8 cellular contexts compared by ENCODE assay signal in the genomic region with DNA sequence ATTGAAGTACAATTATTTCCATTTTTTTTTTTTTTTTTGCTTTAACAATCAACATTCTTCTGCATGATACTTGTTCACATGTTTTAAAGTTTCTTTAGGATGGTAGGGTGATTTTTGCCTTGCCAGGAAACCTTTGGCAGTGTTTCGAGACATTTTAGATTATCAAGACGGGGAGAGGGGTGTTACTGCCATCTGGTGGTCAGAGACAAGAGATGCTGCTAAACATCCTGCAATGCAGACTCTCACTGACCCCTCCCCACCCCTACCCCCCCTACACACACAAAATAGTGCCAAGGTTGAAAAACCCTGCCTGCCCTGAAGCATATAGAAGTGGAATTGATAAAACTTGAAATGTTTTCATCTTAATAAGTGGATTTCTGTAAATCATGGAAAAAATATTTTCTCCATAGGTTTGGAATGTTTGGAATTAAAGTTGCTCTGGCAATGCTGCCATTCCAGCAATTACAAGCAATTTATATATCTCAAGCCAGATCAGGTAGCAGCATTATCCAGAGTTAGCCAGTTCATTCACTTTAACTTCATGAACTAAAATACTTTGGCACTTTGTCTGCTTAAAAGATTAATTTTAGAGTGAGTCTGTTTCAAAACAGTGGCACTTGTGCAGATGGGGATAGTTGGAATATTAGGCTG.
A peak's percentile ranks its signal among the peaks of the same experiment; 100 is the strongest.
DNase-seq lines count a peak whose midpoint lies in the region; ATAC-seq and TF ChIP-seq lines count a peak whose summit lies in the region.

No MANE protein-coding gene starts in this region.

- peak; percentile 90 for TF ChIP-seq CTCF in CD14-positive monocyte (IDR thresholded peaks at IDR 0.05)
- TF ChIP-seq CTCF in foreskin keratinocyte (conservative IDR thresholded peaks at IDR 0.05) = peak; percentile 72
- TF ChIP-seq CTCF in osteocyte (IDR thresholded peaks at IDR 0.05) = peak; percentile 91

- ATAC-seq in GM18868 (IDR thresholded peaks at IDR 0.05; ENCODE audit: unreplicated experiment) (peak; percentile 91), HG03442 (IDR thresholded peaks at IDR 0.05; ENCODE audit: unreplicated experiment) (peak; percentile 61), foreskin keratinocyte (peak; percentile 72)

- no peak overlapping the region for H3K27ac ChIP-seq in foreskin keratinocyte

- H3K4me1 Mint-ChIP-seq in CD14-positive monocyte = peaks cover 19% of the 10 kb centered on the region
- H3K4me1 Mint-ChIP-seq in osteocyte (ENCODE audit: unreplicated experiment) = peaks cover 3% of the 10 kb centered on the region

- H3K27me3 ChIP-seq in foreskin keratinocyte = no peaks in the 10 kb centered on the region

- H3K27me3 Mint-ChIP-seq in CD14-positive monocyte (ENCODE audit: low read depth in 3 of 3) = peaks cover 0 to 6% (median 0%) of the 10 kb centered on the region in 3 donors
- no peaks in the 10 kb centered on the region for H3K27me3 Mint-ChIP-seq in osteocyte (ENCODE audit: unreplicated experiment)

- H3K9me3 Mint-ChIP-seq in CD14-positive monocyte (peaks cover 0 to 4% (median 0%) of the 10 kb centered on the region in 7 donors), osteocyte (ENCODE audit: unreplicated experiment) (no peaks in the 10 kb centered on the region)

- intact Hi-C loops in CD14-positive monocyte (cut with micrococcal nuclease) = loop anchor here (2.0 to 5.0 kb wide), 2 partner anchors 72 to 75 kb away; no protein-coding TSS in a partner anchor

- no peaks in the 10 kb centered on the region for H3K4me1 ChIP-seq in foreskin keratinocyte

- DNase-seq in CD14-positive monocyte (ENCODE audit: low spot score) (peak; percentile 49), NCI-H82 (lab: John Stamatoyannopoulos, UW) (peak; percentile 82), foreskin keratinocyte (peak in 1 of 2 donors; percentile 24), osteocyte (ENCODE audit: extremely low spot score, unreplicated experiment) (no peak), 8988T (no peak)
- peak; percentile 33 to 36 for DNase-seq in activated T-cell treated with anti-CD3 and anti-CD28 coated beads, Interleukin-2, amount 50 U/mL, for 48 hours

- H3K36me3 Mint-ChIP-seq in CD14-positive monocyte = peaks cover 4 to 8% of the 10 kb centered on the region in 2 donors
- H3K36me3 Mint-ChIP-seq in osteocyte (ENCODE audit: unreplicated experiment) = peaks cover 2% of the 10 kb centered on the region

- H3K27ac Mint-ChIP-seq in CD14-positive monocyte = no peak overlapping the region
- no peak overlapping the region for H3K27ac Mint-ChIP-seq in osteocyte (ENCODE audit: unreplicated experiment)

- no peak overlapping the region for H3K4me3 Mint-ChIP-seq in CD14-positive monocyte
- H3K4me3 Mint-ChIP-seq in osteocyte (ENCODE audit: unreplicated experiment) = no peak overlapping the region

Comparison
In these comparisons a context has a peak if more than half of its experiments do, and no peak if none do; other contexts are left out.
1. DNase-seq: peak in CD14-positive monocyte (single experiment), NCI-H82 (single experiment) and activated T-cell treated with anti-CD3 and anti-CD28 coated beads, Interleukin-2, amount 50 U/mL, for 48 hours (2 of 2); none in osteocyte (single experiment) and 8988T (single experiment).
2. Peak in every context shown above with its lines, with median percentiles within 50 percentile points of each other: CTCF ChIP-seq and ATAC-seq.